ENCODE assay signal across 8 cellular contexts in the genomic region with DNA sequence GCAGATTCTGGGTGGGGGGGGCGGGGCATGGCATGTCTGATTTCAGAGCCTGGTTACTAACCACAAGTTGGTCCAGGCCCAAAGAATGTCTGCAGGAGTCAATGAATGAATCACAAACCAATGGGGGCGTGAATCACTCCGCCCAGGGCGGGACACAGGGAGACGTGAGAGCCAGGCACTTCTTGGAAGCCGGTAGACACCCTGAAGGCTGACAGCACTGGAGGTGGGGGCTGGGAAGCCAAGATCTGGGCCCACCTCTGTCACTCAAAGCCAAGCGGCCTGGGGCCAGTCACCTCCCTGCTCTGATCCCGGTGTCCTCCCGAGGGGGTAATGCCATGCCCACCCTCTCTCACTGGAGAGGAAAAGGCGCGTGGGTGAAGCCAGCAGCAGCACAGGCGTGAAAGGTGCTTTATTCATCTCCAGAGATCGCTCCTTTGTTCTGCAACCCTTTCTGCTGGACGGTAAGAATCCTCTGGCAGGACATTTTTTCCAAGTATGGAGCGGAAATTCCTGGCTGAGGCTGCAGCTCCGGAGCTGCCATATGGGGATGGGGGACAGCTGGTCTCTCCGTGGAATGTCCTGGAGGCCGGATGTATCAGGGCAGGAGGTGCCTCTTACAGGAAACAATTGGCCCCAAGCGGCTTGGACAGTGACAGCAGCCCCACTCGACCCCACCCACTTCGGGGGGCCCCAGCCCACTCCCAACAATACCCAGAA.
DNase-seq lines count a peak whose midpoint lies in the region; ATAC-seq and TF ChIP-seq lines count a peak whose summit lies in the region.

No MANE protein-coding gene starts in this region.

- H3K4me3 ChIP-seq in fibroblast of villous mesenchyme (ENCODE audit: low read depth, low read length), result peak overlapping the region; percentile 30

- peak; percentile 81 for ATAC-seq in SK-N-SH treated with all-trans-retinoic acid at 6 μM for 48 hours
- ATAC-seq in HG03457 (IDR thresholded peaks at IDR 0.05; ENCODE audit: unreplicated experiment), result no peak
- ATAC-seq in HG03520 (IDR thresholded peaks at IDR 0.05; ENCODE audit: unreplicated experiment), result no peak
- no peak for ATAC-seq in GM21526 (IDR thresholded peaks at IDR 0.05; ENCODE audit: low FRiP score, unreplicated experiment)

- DNase-seq in GOT3 (lab: John Stamatoyannopoulos, UW), result peak; percentile 82
- DNase-seq in fibroblast of villous mesenchyme (ENCODE audit: low read depth), result peak; percentile 91
- peak; percentile 95 for DNase-seq in renal cortical epithelial cell (ENCODE audit: low read depth)
- no peak for DNase-seq in NCI-H345 treated with DMSO at 0.1 percent for 48 hours (lab: John Stamatoyannopoulos, UW; ENCODE audit: unreplicated experiment)

- TF ChIP-seq CTCF in fibroblast of villous mesenchyme (IDR thresholded peaks at IDR 0.05; ENCODE audit: insufficient read depth, low read depth, low read length), result no peak

TF ChIP-seq in SK-N-SH treated with all-trans-retinoic acid at 6 μM for 48 hours, 23 proteins besides CTCF, POLR2A, EP300 and RAD21:
- TF ChIP-seq ESRRG (CRISPR knock-in tag; IDR thresholded peaks at IDR 0.05) (no peak), POU6F1 (CRISPR knock-in tag; IDR thresholded peaks at IDR 0.05; ENCODE audit: borderline replicate concordance, low read depth) (no peak)
